17 cellular contexts compared by ENCODE assay signal in the genomic region with DNA sequence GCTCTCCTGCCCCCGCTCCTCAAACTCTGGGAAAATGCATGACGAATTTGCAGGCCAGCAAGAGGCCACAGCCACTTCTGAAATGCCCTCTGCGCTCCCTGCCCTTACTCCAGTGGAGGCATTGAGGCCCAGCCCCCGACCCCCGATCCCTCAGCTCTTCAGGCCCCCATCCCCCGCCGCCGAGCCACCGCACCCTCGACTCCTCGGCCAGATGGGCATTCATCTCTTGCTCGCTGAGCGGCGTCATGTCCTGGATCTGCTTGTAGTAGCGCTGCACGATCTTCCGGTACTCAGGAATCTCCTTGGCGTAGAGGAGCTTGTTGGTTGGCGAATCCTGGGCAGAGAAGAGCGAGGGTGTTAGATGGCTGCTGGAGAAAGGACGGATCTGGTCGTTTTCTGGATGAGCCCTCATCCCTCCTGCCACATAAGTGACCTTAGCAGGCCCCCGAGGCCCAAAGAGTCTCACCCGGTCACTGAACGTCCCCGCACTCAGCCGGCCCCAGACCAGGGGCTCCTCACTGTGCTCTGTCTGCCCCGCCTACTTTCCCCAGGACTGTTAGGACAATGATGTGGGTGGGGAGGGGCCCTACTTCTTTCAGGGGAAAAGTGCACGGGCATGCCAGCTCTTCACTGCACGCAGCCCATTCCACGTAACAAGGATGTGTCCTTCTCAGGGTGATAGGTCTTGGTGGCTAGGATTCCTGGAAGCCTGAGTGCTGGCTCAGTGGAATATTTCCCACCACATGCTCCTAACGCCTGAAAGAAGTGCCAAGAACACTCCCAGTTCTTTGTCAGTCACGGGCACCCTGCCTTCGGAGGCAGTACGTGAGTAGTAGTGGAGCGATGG. TPM values are rescaled to one million over a fixed set of nuclear protein-coding genes. Genes with fewer than 3 reads are reported as not detected.
A peak's percentile ranks its signal among the peaks of the same experiment; 100 is the strongest.
DNase-seq lines count a peak whose midpoint lies in the region; ATAC-seq and TF ChIP-seq lines count a peak whose summit lies in the region.
"Had no signal": no experiment of that assay in that cellular context is flagged by ENCODE, and none has a peak within 500 bp of the region (broad histone marks: within the 10 kb centered on the region; RNA-seq: fewer than 3 reads in every experiment).

No MANE protein-coding gene starts in this region.

- no peaks in the 10 kb centered on the region for H3K9me3 ChIP-seq in ascending aorta
- no peaks in the 10 kb centered on the region for H3K9me3 ChIP-seq in heart left ventricle
- H3K9me3 ChIP-seq in sigmoid colon: no peaks in the 10 kb centered on the region
- H3K9me3 ChIP-seq: SJSA1 had no signal

- TF ChIP-seq POLR2A in heart left ventricle (IDR thresholded peaks at IDR 0.05) (no peak), sigmoid colon (IDR thresholded peaks at IDR 0.05) (no peak)

- H3K36me3 ChIP-seq in ascending aorta (peaks cover 7 to 27% of the 10 kb centered on the region in 2 donors), heart left ventricle (peaks cover 0 to 75% (median 50%) of the 10 kb centered on the region in 9 donors), sigmoid colon (peaks cover 0 to 7% (median 0%) of the 10 kb centered on the region in 4 donors)

- H3K27me3 ChIP-seq in ascending aorta: no peaks in the 10 kb centered on the region
- no peaks in the 10 kb centered on the region for H3K27me3 ChIP-seq in heart left ventricle
- H3K27me3 ChIP-seq in sigmoid colon: no peaks in the 10 kb centered on the region
- H3K27me3 ChIP-seq: SJSA1 had no signal

- 77 to 80% (median 78%) methylated on average over 32 to 36 of the region's 36 CpGs for WGBS in heart left ventricle, 4 donors
- WGBS in sigmoid colon, 2 donors: 85 to 87% methylated on average over 36 of the region's 36 CpGs

- peak overlapping the region; percentile 74 to 93 for H3K27ac ChIP-seq in ascending aorta
- peak overlapping the region in 9 of 12 donors; percentile 1 to 43 (median 21) for H3K27ac ChIP-seq in heart left ventricle
- H3K27ac ChIP-seq in sigmoid colon: peak overlapping the region in 3 of 4 donors; percentile 9 to 45 (median 28)
- H3K27ac ChIP-seq: SJSA1 had no signal

- intact Hi-C loops in ascending aorta (cut with DNase I) (loop anchor here (1.0 kb wide), 1 partner anchor 69 kb away; no protein-coding TSS in a partner anchor), heart left ventricle (cut with DNase I) (loop anchor here in 2 of 10 donors (10.0 kb wide), 1 partner anchor 52 kb away; no protein-coding TSS in a partner anchor), sigmoid colon (cut with DNase I) (no loop called here)

- peak; percentile 55 for DNase-seq in AG08396 (ENCODE audit: low spot score)
- DNase-seq in ascending aorta (ENCODE audit: low spot score in 2 of 2): peak; percentile 53 to 87
- DNase-seq in heart left ventricle: peak in 3 of 5 donors; percentile 43 to 76 (median 66)
- DNase-seq in sigmoid colon: no peak
- DNase-seq in NOMO-1 treated with DMSO at 0.1 percent for 48 hours (lab: John Stamatoyannopoulos, UW; ENCODE audit: unreplicated experiment): no peak
- DNase-seq in COR-L47 (lab: John Stamatoyannopoulos, UW): no peak
- DNase-seq in stimulated activated CD4-positive, alpha-beta T cell treated with anti-CD3 and anti-CD28 coated beads, Interleukin-15, amount 100 ng/mL, for 24 hours: no peak
- DNase-seq: activated CD8-positive, alpha-beta memory T cell treated with anti-CD3 and anti-CD28 coated beads for 24 hours; activated naive CD4-positive, alpha-beta T cell treated with anti-CD3 and anti-CD28 coated beads for 36 hours; NCI-H1092 treated with DMSO at 0.1 percent for 48 hours; stimulated activated CD4-positive, alpha-beta T cell treated with anti-CD3 and anti-CD28 coated beads, Interleukin-4, amount 100 ng/mL, for 4 hours; stimulated activated naive B cell treated with anti-CD40 and anti-IgM and Interleukin-4, amounts not matched to agents 10 μg/mL and 1 μg/mL and 100 μg/mL, for 72 hours had no signal

- ATAC-seq in heart left ventricle: peak in 3 of 4 donors; percentile 27 to 59 (median 46)
- ATAC-seq in HG02973 (IDR thresholded peaks at IDR 0.05; ENCODE audit: unreplicated experiment): no peak

- no peak overlapping the region for H3K4me3 ChIP-seq in ascending aorta
- H3K4me3 ChIP-seq in heart left ventricle: no peak overlapping the region
- no peak overlapping the region for H3K4me3 ChIP-seq in sigmoid colon
- H3K4me3 ChIP-seq: SJSA1 had no signal

- H3K4me1 ChIP-seq in ascending aorta: peaks cover 29 to 63% of the 10 kb centered on the region in 2 donors
- peaks cover 12 to 100% (median 78%) of the 10 kb centered on the region in 12 donors for H3K4me1 ChIP-seq in heart left ventricle
- peaks cover 0 to 66% (median 50%) of the 10 kb centered on the region in 4 donors for H3K4me1 ChIP-seq in sigmoid colon

- TF ChIP-seq CTCF in ascending aorta (IDR thresholded peaks at IDR 0.05) (no peak), heart left ventricle (IDR thresholded peaks at IDR 0.05) (no peak), sigmoid colon (IDR thresholded peaks at IDR 0.05) (no peak)

- no peak for TF ChIP-seq EP300 in sigmoid colon (IDR thresholded peaks at IDR 0.05)

RNA-seq across cellular contexts. Expression of a gene that starts 14.1 kb away (rescaled TPM):
- not detected for total RNA-seq in ascending aorta
- not detected for total RNA-seq in heart left ventricle
- polyA plus RNA-seq in heart left ventricle: not detected
- total RNA-seq in sigmoid colon: not detected
- not detected for polyA plus RNA-seq in sigmoid colon
- total RNA-seq: activated naive CD4-positive, alpha-beta T cell treated with anti-CD3 and anti-CD28 coated beads for 36 hours; cerebellum; mesothelial cell of epicardium; progenitor cell of endocrine pancreas; SJSA1 had no signal

RNA-seq across cellular contexts. Expression of a gene that starts 28.7 kb away (rescaled TPM):
- total RNA-seq in ascending aorta (not detected), heart left ventricle (not detected), sigmoid colon (not detected)
- polyA plus RNA-seq in heart left ventricle (under 1 TPM in 1 of 2 donors, not detected in 1; 0.08 TPM), sigmoid colon (not detected)
- total RNA-seq: activated naive CD4-positive, alpha-beta T cell treated with anti-CD3 and anti-CD28 coated beads for 36 hours; cerebellum; SJSA1 had no signal

RNA-seq across cellular contexts. Expression of a gene that starts 49.4 kb away (rescaled TPM):
- total RNA-seq in ascending aorta (407 TPM), heart left ventricle (100 to 1,000 TPM in 2 of 9 donors, 10 to 100 TPM in 7; 40.8 to 218 (median 64.9) TPM), sigmoid colon (10 to 100 TPM; 36.9 to 77.0 (median 61.8) TPM)
- polyA plus RNA-seq in heart left ventricle (10 to 100 TPM; 66.4 to 67.3 TPM), sigmoid colon (10 to 100 TPM in 2 of 3 donors, 1 to 10 TPM in 1; 9.6 to 42.0 (median 15.7) TPM)

Comparison
In these comparisons a context has a peak if more than half of its experiments do, and no peak if none do; other contexts are left out.
1. DNase-seq: peak in AG08396 (single experiment), ascending aorta (2 of 2) and heart left ventricle (3 of 5); none in sigmoid colon (single experiment), NOMO-1 treated with DMSO at 0.1 percent for 48 hours (single experiment), COR-L47 (single experiment) and stimulated activated CD4-positive, alpha-beta T cell treated with anti-CD3 and anti-CD28 coated beads, Interleukin-15, amount 100 ng/mL, for 24 hours (single experiment).
2. H3K27ac ChIP-seq: peak in every context shown above with its lines; median percentile 84 in ascending aorta; 28 in sigmoid colon; 21 in heart left ventricle.